9 cellular contexts compared by ENCODE assay signal in genomic region chr1:92951141-92951582, GRCh38. TPM values are rescaled to one million over a fixed set of nuclear protein-coding genes. Genes with fewer than 3 reads are reported as not detected.
DNase-seq lines count a peak whose midpoint lies in the region; ATAC-seq and TF ChIP-seq lines count a peak whose summit lies in the region.
"Had no signal": no experiment of that assay in that cellular context is flagged by ENCODE, and none has a peak within 500 bp of the region (broad histone marks: within the 10 kb centered on the region; RNA-seq: fewer than 3 reads in every experiment).

No MANE protein-coding gene starts in this region.

- H3K27me3 Mint-ChIP-seq in chondrocyte (ENCODE audit: low read depth), result no peaks in the 10 kb centered on the region

- TF ChIP-seq CTCF in epithelial cell of esophagus (IDR thresholded peaks at IDR 0.05; ENCODE audit: insufficient read depth, low read depth, low read length, missing control alignments) (no peak), chondrocyte (IDR thresholded peaks at IDR 0.05) (no peak)

- no peak overlapping the region for H3K27ac Mint-ChIP-seq in chondrocyte (ENCODE audit: unreplicated experiment)

- no peak overlapping the region for H3K4me3 Mint-ChIP-seq in chondrocyte (ENCODE audit: unreplicated experiment)

- H3K4me3 ChIP-seq in epithelial cell of esophagus (ENCODE audit: low read length), result no peak overlapping the region

- TF ChIP-seq POLR2A in GM15510 (IDR thresholded peaks at IDR 0.05; ENCODE audit: borderline replicate concordance, extremely low read depth, insufficient read length), result peak; percentile 15

- H3K36me3 Mint-ChIP-seq in chondrocyte (ENCODE audit: low read depth), result no peaks in the 10 kb centered on the region

- H3K9me3 Mint-ChIP-seq in chondrocyte (ENCODE audit: low read depth), result peaks cover 7% of the 10 kb centered on the region

- DNase-seq in AG08395 (ENCODE audit: low spot score) (peak; percentile 71), NOMO-1 treated with dmso at 0.1 percent for 144 hours (lab: John Stamatoyannopoulos, UW; ENCODE audit: unreplicated experiment) (peak; percentile 53), epithelial cell of esophagus (ENCODE audit: low read depth) (peak; percentile 83), kidney glomerular epithelial cell (lab: John Stamatoyannopoulos, UW) (no peak), chondrocyte (ENCODE audit: low spot score) (no peak)
- no peak for DNase-seq in stimulated activated naive CD8-positive, alpha-beta T cell treated with anti-CD3 and anti-CD28 coated beads, Interleukin-15, Interleukin-2, amounts not matched to agents 100 U/mL and 50 U/mL, for 24 hours
- DNase-seq: left cardiac atrium had no signal

- peaks cover 7% of the 10 kb centered on the region for H3K4me1 Mint-ChIP-seq in chondrocyte (ENCODE audit: low read depth)

- ATAC-seq in HG02798 (IDR thresholded peaks at IDR 0.05; ENCODE audit: poor library complexity, unreplicated experiment), result peak; percentile 72
- peak; percentile 72 for ATAC-seq in stimulated activated naive CD8-positive, alpha-beta T cell treated with anti-CD3 and anti-CD28 coated beads, Interleukin-15, Interleukin-2, amounts not matched to agents 100 U/mL and 50 U/mL, for 24 hours

RNA-seq across cellular contexts. Expression of gene DIPK1A, which starts 10.1 kb away (rescaled TPM):
- 7.7 to 11.2 TPM (median 10.6 TPM) in 3 replicates for total RNA-seq in chondrocyte

Comparison
In these comparisons a context has a peak if more than half of its experiments do, and no peak if none do; other contexts are left out.
1. DNase-seq: peak in AG08395 (single experiment), NOMO-1 treated with dmso at 0.1 percent for 144 hours (single experiment) and epithelial cell of esophagus (single experiment); none in stimulated activated naive CD8-positive, alpha-beta T cell treated with anti-CD3 and anti-CD28 coated beads, Interleukin-15, Interleukin-2, amounts not matched to agents 100 U/mL and 50 U/mL, for 24 hours (single experiment), kidney glomerular epithelial cell (single experiment) and chondrocyte (single experiment).